8 cellular contexts compared by ENCODE assay signal in genomic region chr10:114044251-114045070, GRCh38. TPM values are rescaled to one million over a fixed set of nuclear protein-coding genes. Genes with fewer than 3 reads are reported as not detected.
DNase-seq lines count a peak whose midpoint lies in the region; ATAC-seq, FAIRE-seq and TF ChIP-seq lines count a peak whose summit lies in the region.

No MANE protein-coding gene starts in this region.

- H3K79me2 ChIP-seq in endothelial cell of umbilical vein (ENCODE audit: control insufficient read depth, insufficient read depth, low read length), result no peaks in the 10 kb centered on the region
- no peaks in the 10 kb centered on the region for H3K79me2 ChIP-seq in osteoblast (ENCODE audit: insufficient read depth, low read length)

- dilution Hi-C loops in endothelial cell of umbilical vein (cut with MboI; ENCODE audit: extremely low pct_ligation_motif_present, low sequenced_read_pairs), result no loop called here

- no peak overlapping the region for H3K27ac ChIP-seq in endothelial cell of umbilical vein (ENCODE audit: insufficient read depth, low read depth, low read length)
- H3K27ac ChIP-seq in osteoblast (ENCODE audit: low read depth, low read length), result no peak overlapping the region

- ATAC-seq in GM21723 (IDR thresholded peaks at IDR 0.05; ENCODE audit: unreplicated experiment), result no peak

- peak; percentile 40 for DNase-seq in COLO668 (lab: John Stamatoyannopoulos, UW; ENCODE audit: unreplicated experiment)
- peak; percentile 33 for DNase-seq in NCI-H146 treated with DMSO at 0.1 percent for 48 hours (lab: John Stamatoyannopoulos, UW; ENCODE audit: unreplicated experiment)
- DNase-seq in endothelial cell of umbilical vein (ENCODE audit: low read depth, low spot score), result peak; percentile 10
- DNase-seq in osteoblast (ENCODE audit: insufficient read length, low spot score, missing footprints), result peak; percentile 84
- no peak for DNase-seq in UCSD-AML1 (lab: John Stamatoyannopoulos, UW; ENCODE audit: unreplicated experiment)
- no peak for DNase-seq in glomerular visceral epithelial cell (ENCODE audit: extremely low spot score)
- DNase-seq in HCEC 1CT, result no peak

- peaks cover 9 to 11% of the 10 kb centered on the region in 2 experiments for H3K27me3 ChIP-seq in endothelial cell of umbilical vein (ENCODE audit: control insufficient read depth in 2 of 2, insufficient read depth in 2 of 2, low read length in 2 of 2)
- H3K27me3 ChIP-seq in osteoblast (ENCODE audit: insufficient read depth, low read length), result peaks cover 78% of the 10 kb centered on the region

- peak overlapping the region; percentile 16 for H2AFZ ChIP-seq in endothelial cell of umbilical vein (ENCODE audit: low read depth, low read length)
- H2AFZ ChIP-seq in osteoblast (ENCODE audit: low read length), result no peak overlapping the region

- CTCF ChIA-PET in endothelial cell of umbilical vein (lab: Charles Lee), result interaction anchor here (1.0 kb wide), 1 partner anchor 11 kb away, joined by 3 read pairs; no protein-coding TSS in a partner anchor

- POLR2A ChIA-PET in endothelial cell of umbilical vein (lab: Charles Lee), result no interaction called here

- H3K4me2 ChIP-seq in endothelial cell of umbilical vein (ENCODE audit: insufficient read depth, low read length) (peak overlapping the region; percentile 40), osteoblast (ENCODE audit: insufficient read depth, low read length) (no peak overlapping the region)

- H3K4me1 ChIP-seq in endothelial cell of umbilical vein (ENCODE audit: control insufficient read depth, extremely low read depth, insufficient read depth, low read length) (peaks cover 4% of the 10 kb centered on the region), osteoblast (ENCODE audit: insufficient read depth, low read length) (no peaks in the 10 kb centered on the region)

- no peaks in the 10 kb centered on the region for H3K9me3 ChIP-seq in endothelial cell of umbilical vein (replicated peaks; ENCODE audit: control insufficient read depth, insufficient read depth, low read length)
- H3K9me3 ChIP-seq in osteoblast (ENCODE audit: low read depth, low read length), result no peaks in the 10 kb centered on the region

- H3K9ac ChIP-seq in endothelial cell of umbilical vein (replicated peaks; ENCODE audit: extremely low read depth, insufficient read depth, low read length), result no peak overlapping the region

- H3K4me3 ChIP-seq in endothelial cell of umbilical vein (replicated peaks in 1 of 3; ENCODE audit: insufficient read depth in 1 of 3, low read depth in 1 of 3, low read length in 3 of 3) (peak overlapping the region; percentile 16 to 38 (median 23)), osteoblast (ENCODE audit: insufficient read depth, low read length) (no peak overlapping the region)

- intact Hi-C loops in endothelial cell of umbilical vein (cut with micrococcal nuclease), result loop anchor here (1.0 to 5.0 kb wide), 5 partner anchors 25 to 337 kb away; no protein-coding TSS in a partner anchor

- no peaks in the 10 kb centered on the region for H3K9me1 ChIP-seq in endothelial cell of umbilical vein (replicated peaks; ENCODE audit: control insufficient read depth, extremely low read depth, insufficient read depth, low read length)

- no peak for TF ChIP-seq CTCF in endothelial cell of umbilical vein (IDR thresholded peaks at IDR 0.05; ENCODE audit: extremely low read depth in 1 of 2, insufficient read depth in 1 of 2, low read depth in 1 of 2, low read length in 2 of 2)
- no peak for TF ChIP-seq CTCF in osteoblast (IDR thresholded peaks at IDR 0.05; ENCODE audit: extremely low read depth, low read depth, low read length)

- no peak for TF ChIP-seq POLR2A in endothelial cell of umbilical vein (IDR thresholded peaks at IDR 0.05; ENCODE audit: low read depth, low read length)

- no peaks in the 10 kb centered on the region for H3K36me3 ChIP-seq in endothelial cell of umbilical vein (ENCODE audit: control insufficient read depth in 2 of 2, extremely low read depth in 1 of 2, insufficient read depth in 2 of 2, low read length in 2 of 2)
- no peaks in the 10 kb centered on the region for H3K36me3 ChIP-seq in osteoblast (ENCODE audit: insufficient read depth, low read length)

- H4K20me1 ChIP-seq in endothelial cell of umbilical vein (replicated peaks; ENCODE audit: control insufficient read depth, extremely low read depth, insufficient read depth, low read length) (no peaks in the 10 kb centered on the region), osteoblast (ENCODE audit: insufficient read depth, low read length) (no peaks in the 10 kb centered on the region)

- BruUV-seq in endothelial cell of umbilical vein (replicated peaks; lab: Mats Ljungman, UMichigan), result no TSS peak

- FAIRE-seq in endothelial cell of umbilical vein (lab: Jason Lieb, UNC), result no peak

TF ChIP-seq in endothelial cell of umbilical vein, 7 proteins besides CTCF, POLR2A, EP300 and RAD21:
- no peak for TF ChIP-seq JUN (IDR thresholded peaks at IDR 0.05; ENCODE audit: borderline replicate concordance, insufficient read depth, insufficient read length, low read depth)
- TF ChIP-seq GATA2 (IDR thresholded peaks at IDR 0.05; ENCODE audit: insufficient read depth, insufficient read length, low read depth, low read length), result no peak
- peak; percentile 87 for TF ChIP-seq EZH2 (IDR thresholded peaks at IDR 0.05; ENCODE audit: borderline replicate concordance, low read depth, low read length, severe bottlenecking)
- TF ChIP-seq POLR2AphosphoS5 (IDR thresholded peaks at IDR 0.05; ENCODE audit: insufficient read depth, low read depth, low read length), result no peak

RNA-seq across cellular contexts. Expression of gene ADRB1, which starts 0.8 kb away (rescaled TPM):
- total RNA-seq in endothelial cell of umbilical vein, result 0.97 and 1.8 TPM in 2 replicates
- polyA plus RNA-seq in endothelial cell of umbilical vein, result 0.23 and 0.49 TPM in 2 replicates
- 0.09 and 0.18 TPM in 2 replicates for polyA plus RNA-seq in endothelial cell of umbilical vein (2011; cell fraction: cytosol; rRNA removed)
- polyA plus RNA-seq in endothelial cell of umbilical vein (2011; cell fraction: nucleus; rRNA removed), result 0.11 and 0.25 TPM in 2 replicates
- 4.3 and 4.7 TPM in 2 replicates for polyA plus RNA-seq in endothelial cell of umbilical vein (2012)
- 0.23 and 0.41 TPM in 2 replicates for polyA minus RNA-seq in endothelial cell of umbilical vein
- 0.41 TPM for polyA minus RNA-seq in endothelial cell of umbilical vein (2011; cell fraction: cytosol; rRNA and poly(A)+ RNA removed)
- 0.19 and 0.24 TPM in 2 replicates for polyA minus RNA-seq in endothelial cell of umbilical vein (2011; cell fraction: nucleus; rRNA and poly(A)+ RNA removed)
- not detected in 2 replicates for total RNA-seq in osteoblast

Comparison
In these comparisons a context has a peak if more than half of its experiments do, and no peak if none do; other contexts are left out.
1. DNase-seq: peak in COLO668 (single experiment), NCI-H146 treated with DMSO at 0.1 percent for 48 hours (single experiment), endothelial cell of umbilical vein (single experiment) and osteoblast (single experiment); none in UCSD-AML1 (single experiment), glomerular visceral epithelial cell (single experiment) and HCEC 1CT (single experiment).